ENCODE assay signal across 9 cellular contexts in the genomic region with DNA sequence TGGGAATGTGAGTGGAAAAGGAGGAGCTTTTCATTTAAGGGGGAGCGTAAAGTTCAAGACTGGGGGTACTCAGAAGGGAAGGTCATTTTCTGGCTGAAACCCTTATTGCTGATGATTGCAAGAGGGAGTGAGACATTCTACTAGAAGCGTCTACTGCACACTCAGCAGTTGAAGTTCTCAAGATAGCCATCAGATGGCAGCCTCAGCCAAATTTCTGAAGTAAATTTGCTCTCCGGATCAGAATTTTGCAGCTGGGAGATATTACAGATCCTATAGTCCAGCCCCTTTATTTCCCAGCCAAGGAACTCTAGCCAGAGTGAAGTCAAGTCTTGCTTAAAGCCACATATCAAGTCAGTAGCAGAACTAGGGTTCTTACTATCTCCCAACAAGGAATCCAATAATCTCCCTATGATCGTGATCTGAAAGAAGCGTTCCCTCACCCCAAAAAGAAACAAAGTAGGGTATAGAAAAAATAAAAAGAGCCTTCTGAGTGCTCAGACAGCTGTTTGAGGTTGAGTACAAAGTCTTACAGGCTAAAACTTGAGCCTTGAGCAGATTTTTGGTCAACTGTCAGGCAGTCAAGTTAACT. TPM values are rescaled to one million over a fixed set of nuclear protein-coding genes. Genes with fewer than 3 reads are reported as not detected.
DNase-seq lines count a peak whose midpoint lies in the region; ATAC-seq and TF ChIP-seq lines count a peak whose summit lies in the region.
"Had no signal": no experiment of that assay in that cellular context is flagged by ENCODE, and none has a peak within 500 bp of the region (broad histone marks: within the 10 kb centered on the region; RNA-seq: fewer than 3 reads in every experiment).

No MANE protein-coding gene starts in this region.

- DNase-seq in CD4-positive, CD25-positive, alpha-beta regulatory T cell = peak in 2 of 3 donors; percentile 19 to 61
- DNase-seq in NCI-H1930 (lab: John Stamatoyannopoulos, UW) = peak; percentile 57 to 79
- peak; percentile 83 for DNase-seq in WERI-Rb-1
- peak; percentile 45 for DNase-seq in prostate gland (ENCODE audit: low spot score)

- WGBS in gastroesophageal sphincter (ENCODE audit: low coverage in 1 of 2), 2 donors = 0 to 10% methylated on average over 2 to 5 of the region's 5 CpGs
- WGBS in prostate gland = 23% methylated on average over 5 of the region's 5 CpGs

- H3K4me1 ChIP-seq in CD4-positive, CD25-positive, alpha-beta regulatory T cell (ENCODE audit: control insufficient read depth, insufficient read depth, low read length, poor library complexity, severe bottlenecking) = no peaks in the 10 kb centered on the region
- H3K4me1 ChIP-seq in gastroesophageal sphincter (no peaks in the 10 kb centered on the region), prostate gland (replicated peaks) (no peaks in the 10 kb centered on the region)

- H3K4me3 Mint-ChIP-seq in CD4-positive, CD25-positive, alpha-beta regulatory T cell = no peak overlapping the region

- H3K9me3 ChIP-seq in CD4-positive, CD25-positive, alpha-beta regulatory T cell (ENCODE audit: control insufficient read depth in 2 of 2, low read length in 2 of 2) = no peaks in the 10 kb centered on the region
- peaks cover 3% of the 10 kb centered on the region for H3K9me3 ChIP-seq in WERI-Rb-1 (ENCODE audit: severe bottlenecking)
- H3K9me3 ChIP-seq in gastroesophageal sphincter = no peaks in the 10 kb centered on the region
- H3K9me3 ChIP-seq in prostate gland = no peaks in the 10 kb centered on the region

- H3K27ac ChIP-seq in CD4-positive, CD25-positive, alpha-beta regulatory T cell (ENCODE audit: insufficient read depth, low read length, poor library complexity, severe bottlenecking) = no peak overlapping the region
- H3K27ac ChIP-seq in WERI-Rb-1 (no peak overlapping the region), gastroesophageal sphincter (no peak overlapping the region), prostate gland (no peak overlapping the region)

- peaks cover 16% of the 10 kb centered on the region for H3K27me3 ChIP-seq in CD4-positive, CD25-positive, alpha-beta regulatory T cell (ENCODE audit: control insufficient read depth, insufficient read depth, low read length)
- H3K27me3 ChIP-seq in WERI-Rb-1 (ENCODE audit: insufficient read depth, low read depth, severe bottlenecking) = no peaks in the 10 kb centered on the region
- H3K27me3 ChIP-seq in gastroesophageal sphincter = peaks cover 40% of the 10 kb centered on the region
- no peaks in the 10 kb centered on the region for H3K27me3 ChIP-seq in prostate gland (replicated peaks; ENCODE audit: insufficient read depth)

- intact Hi-C loops in prostate gland (cut with DNase I) = loop anchor here (5.0 kb wide), 1 partner anchor 148 kb away; no protein-coding TSS in a partner anchor

- H3K4me1 Mint-ChIP-seq in CD4-positive, CD25-positive, alpha-beta regulatory T cell = no peaks in the 10 kb centered on the region

- no peak for ATAC-seq in CD4-positive, CD25-positive, alpha-beta regulatory T cell (ENCODE audit: low read depth in 2 of 2)
- ATAC-seq in GM19468 (IDR thresholded peaks at IDR 0.05; ENCODE audit: extremely low read depth, unreplicated experiment) (peak; percentile 60), gastroesophageal sphincter (peak; percentile 51), GM19463 (IDR thresholded peaks at IDR 0.05; ENCODE audit: unreplicated experiment) (no peak), GM18873 (IDR thresholded peaks at IDR 0.05; ENCODE audit: low FRiP score, unreplicated experiment) (no peak)

- no peak for TF ChIP-seq EP300 in gastroesophageal sphincter (IDR thresholded peaks at IDR 0.05)

- H3K36me3 ChIP-seq in CD4-positive, CD25-positive, alpha-beta regulatory T cell (ENCODE audit: control insufficient read depth, insufficient read depth, low read length) = no peaks in the 10 kb centered on the region
- H3K36me3 ChIP-seq in WERI-Rb-1 (no peaks in the 10 kb centered on the region), gastroesophageal sphincter (no peaks in the 10 kb centered on the region), prostate gland (no peaks in the 10 kb centered on the region)

- H3K36me3 Mint-ChIP-seq in CD4-positive, CD25-positive, alpha-beta regulatory T cell = no peaks in the 10 kb centered on the region

- H3K27ac Mint-ChIP-seq in CD4-positive, CD25-positive, alpha-beta regulatory T cell = peak overlapping the region in 1 of 3 donors; percentile 39

- peaks cover 47% of the 10 kb centered on the region for H3K27me3 Mint-ChIP-seq in CD4-positive, CD25-positive, alpha-beta regulatory T cell

- no peak for TF ChIP-seq POLR2A in gastroesophageal sphincter (IDR thresholded peaks at IDR 0.05)
- TF ChIP-seq POLR2A in prostate gland (IDR thresholded peaks at IDR 0.05) = no peak

- H3K9me3 Mint-ChIP-seq in CD4-positive, CD25-positive, alpha-beta regulatory T cell = peaks cover 0 to 4% (median 0%) of the 10 kb centered on the region in 7 donors

- TF ChIP-seq CTCF in WERI-Rb-1 (IDR thresholded peaks at IDR 0.05; ENCODE audit: low read depth, low read length) = peak; percentile 81
- TF ChIP-seq CTCF in gastroesophageal sphincter (IDR thresholded peaks at IDR 0.05) = peak; percentile 8 to 70 (median 49)
- peak; percentile 14 to 66 (median 49) for TF ChIP-seq CTCF in prostate gland (IDR thresholded peaks at IDR 0.05)

- no peak overlapping the region for H3K4me3 ChIP-seq in CD4-positive, CD25-positive, alpha-beta regulatory T cell (ENCODE audit: low read depth, low read length)
- H3K4me3 ChIP-seq in WERI-Rb-1 (ENCODE audit: low read depth, low read length) (no peak overlapping the region), gastroesophageal sphincter (no peak overlapping the region), prostate gland (no peak overlapping the region)

RNA-seq across cellular contexts. Expression of a gene that starts 24.0 kb away (rescaled TPM):
- total RNA-seq in CD4-positive, CD25-positive, alpha-beta regulatory T cell = not detected
- polyA plus RNA-seq in CD4-positive, CD25-positive, alpha-beta regulatory T cell = not detected
- not detected for total RNA-seq in gastroesophageal sphincter
- under 1 TPM; 0.23 to 0.40 TPM for total RNA-seq in prostate gland
- total RNA-seq: mononuclear cell had no signal

RNA-seq across cellular contexts. Expression of a gene that starts 29.3 kb away (rescaled TPM):
- not detected for total RNA-seq in CD4-positive, CD25-positive, alpha-beta regulatory T cell
- not detected for polyA plus RNA-seq in CD4-positive, CD25-positive, alpha-beta regulatory T cell
- total RNA-seq in gastroesophageal sphincter (1 to 10 TPM in 1 of 4 donors, not detected in 3; 4.8 TPM), prostate gland (1 to 10 TPM in 1 of 2 donors, not detected in 1; 1.4 TPM)

Comparison
In these comparisons a context has a peak if more than half of its experiments do, and no peak if none do; other contexts are left out.
1. ATAC-seq: peak in GM19468 (single experiment) and gastroesophageal sphincter (single experiment); none in CD4-positive, CD25-positive, alpha-beta regulatory T cell (0 of 2), GM19463 (single experiment) and GM18873 (single experiment).
2. Peak in every context shown above with its lines, with median percentiles within 50 percentile points of each other: DNase-seq and CTCF ChIP-seq.